17 cellular contexts compared by ENCODE assay signal in the genomic region with DNA sequence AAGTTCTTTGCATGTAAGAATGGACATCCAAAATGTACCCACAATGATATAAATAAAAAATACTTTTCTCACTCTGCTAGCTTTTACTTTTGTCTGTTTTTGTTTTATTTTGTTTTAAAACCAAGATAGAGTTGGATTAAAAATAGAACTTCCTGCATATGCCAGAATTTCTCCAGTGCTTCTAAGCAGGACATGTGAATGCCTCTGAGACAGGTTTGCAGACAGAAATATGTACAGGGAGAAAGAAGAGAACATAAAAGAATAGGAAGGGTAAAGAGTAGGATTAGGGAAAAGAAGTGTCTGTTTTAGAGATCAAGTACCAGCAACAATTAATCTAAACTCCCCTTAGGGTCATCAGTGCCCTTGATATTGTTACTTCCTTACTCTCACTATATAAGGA.
"Had no signal": no experiment of that assay in that cellular context is flagged by ENCODE, and none has a peak within 500 bp of the region (broad histone marks: within the 10 kb centered on the region; RNA-seq: fewer than 3 reads in every experiment).

No MANE protein-coding gene starts in this region.

- ATAC-seq: left lung; lower lobe of right lung; natural killer cell; right cardiac atrium; stimulated activated memory B cell treated with anti-CD40 and anti-IgM and Interleukin-4, amounts not matched to agents 10 μg/mL and 1 μg/mL and 100 μg/mL, for 72 hours; stimulated activated naive CD8-positive, alpha-beta T cell treated with anti-CD3 and anti-CD28 coated beads, Interleukin-15, Interleukin-2, amounts not matched to agents 100 U/mL and 50 U/mL, for 24 hours had no signal

- H3K36me3 Mint-ChIP-seq: natural killer cell had no signal

- H3K27me3 Mint-ChIP-seq: central memory CD8-positive, alpha-beta T cell; stimulated activated memory B cell treated with anti-CD40 and anti-IgM and Interleukin-4, amounts not matched to agents 10 μg/mL and 1 μg/mL and 100 μg/mL, for 72 hours had no signal

- H3K4me1 Mint-ChIP-seq: central memory CD8-positive, alpha-beta T cell; stimulated activated memory B cell treated with anti-CD40 and anti-IgM and Interleukin-4, amounts not matched to agents 10 μg/mL and 1 μg/mL and 100 μg/mL, for 72 hours had no signal

- DNase-seq: dermis blood vessel endothelial cell; effector memory CD4-positive, alpha-beta T cell; hypothalamus; kidney; left lung; lower lobe of right lung; natural killer cell; right cardiac atrium; sigmoid colon; spleen; stimulated activated CD4-positive, alpha-beta T cell treated with anti-CD3 and anti-CD28 coated beads, Interleukin-4, amount 100 ng/mL, for 4 hours; stimulated activated naive CD8-positive, alpha-beta T cell treated with anti-CD3 and anti-CD28 coated beads, Interleukin-15, Interleukin-2, amounts not matched to agents 100 U/mL and 50 U/mL, for 24 hours; substantia nigra; upper lobe of left lung had no signal

- H3K27ac Mint-ChIP-seq: natural killer cell; stimulated activated memory B cell treated with anti-CD40 and anti-IgM and Interleukin-4, amounts not matched to agents 10 μg/mL and 1 μg/mL and 100 μg/mL, for 72 hours had no signal

- H3K4me3 Mint-ChIP-seq: central memory CD8-positive, alpha-beta T cell; natural killer cell; neural crest cell; stimulated activated memory B cell treated with anti-CD40 and anti-IgM and Interleukin-4, amounts not matched to agents 10 μg/mL and 1 μg/mL and 100 μg/mL, for 72 hours had no signal

- H3K9me3 Mint-ChIP-seq: central memory CD8-positive, alpha-beta T cell; natural killer cell; neural crest cell; stimulated activated memory B cell treated with anti-CD40 and anti-IgM and Interleukin-4, amounts not matched to agents 10 μg/mL and 1 μg/mL and 100 μg/mL, for 72 hours had no signal
